Comparison of ENCODE assay signal across 20 cellular contexts in the genomic region with DNA sequence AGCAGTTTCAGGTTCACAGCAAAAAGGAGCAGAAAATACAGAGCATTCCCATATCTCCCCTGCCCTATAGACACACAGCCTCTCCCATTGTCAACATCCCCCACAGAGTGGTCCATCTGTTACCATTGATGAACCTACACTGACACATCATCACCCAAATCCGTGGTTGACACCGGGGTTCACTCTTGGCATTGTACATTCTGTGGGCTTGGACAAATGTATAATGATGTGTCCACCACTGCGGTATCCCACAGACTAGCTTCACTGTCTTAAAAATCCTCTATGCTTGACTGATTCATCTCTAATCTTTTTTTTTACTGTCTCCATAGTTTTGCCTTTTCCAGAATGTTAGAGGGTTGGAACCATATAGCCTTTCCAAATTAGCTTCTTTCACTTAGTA.
DNase-seq lines count a peak whose midpoint lies in the region; ATAC-seq and TF ChIP-seq lines count a peak whose summit lies in the region.
"Had no signal": no experiment of that assay in that cellular context is flagged by ENCODE, and none has a peak within 500 bp of the region (broad histone marks: within the 10 kb centered on the region; RNA-seq: fewer than 3 reads in every experiment).

No MANE protein-coding gene starts in this region.

- H4K20me1 ChIP-seq in smooth muscle cell (ENCODE audit: low read depth), result no peaks in the 10 kb centered on the region
- H4K20me1 ChIP-seq: BLaER1 had no signal

- H3K4me3 ChIP-seq in smooth muscle cell, result no peak overlapping the region
- H3K4me3 ChIP-seq: BLaER1, GM12878, MG63, SJSA1 had no signal

- H3K4me1 Mint-ChIP-seq in brain, result peaks cover 20% of the 10 kb centered on the region
- H3K4me1 Mint-ChIP-seq in mesothelial cell of epicardium, result peaks cover 46% of the 10 kb centered on the region
- peaks cover 50% of the 10 kb centered on the region for H3K4me1 Mint-ChIP-seq in type B pancreatic cell (ENCODE audit: unreplicated experiment)

- DNase-seq in M059J (ENCODE audit: low read depth) (peak; percentile 73), mesothelial cell of epicardium (ENCODE audit: low spot score in 2 of 2, unreplicated experiment in 2 of 2) (no peak), smooth muscle cell (lab: John Stamatoyannopoulos, UW; ENCODE audit: unreplicated experiment) (no peak), type B pancreatic cell (ENCODE audit: extremely low spot score, unreplicated experiment) (no peak), NCI-H1436 (lab: John Stamatoyannopoulos, UW) (no peak)
- DNase-seq: CD8-positive, alpha-beta memory T cell; DMS79 treated with DMSO at 0.1 percent for 48 hours; HFFc6; NCI-H1092 treated with DMSO at 0.1 percent for 48 hours; NCI-H1694; NCI-H524; RPMI8226 had no signal

- no peaks in the 10 kb centered on the region for H3K36me3 Mint-ChIP-seq in brain
- no peaks in the 10 kb centered on the region for H3K36me3 Mint-ChIP-seq in mesothelial cell of epicardium
- H3K36me3 Mint-ChIP-seq in type B pancreatic cell, result no peaks in the 10 kb centered on the region

- peak overlapping the region; percentile 71 for H3K4me2 ChIP-seq in smooth muscle cell
- H3K4me2 ChIP-seq: KMS-11 had no signal

- peaks cover 6% of the 10 kb centered on the region for H3K27me3 Mint-ChIP-seq in brain
- H3K27me3 Mint-ChIP-seq in mesothelial cell of epicardium (ENCODE audit: low read depth), result no peaks in the 10 kb centered on the region
- H3K27me3 Mint-ChIP-seq in type B pancreatic cell, result no peaks in the 10 kb centered on the region

- H3K9ac ChIP-seq in smooth muscle cell (ENCODE audit: low read depth), result peak overlapping the region; percentile 17
- H3K9ac ChIP-seq: BLaER1, KMS-11 had no signal

- no peaks in the 10 kb centered on the region for H3K27me3 ChIP-seq in smooth muscle cell (ENCODE audit: low read depth)
- H3K27me3 ChIP-seq: BLaER1, MG63, SJSA1 had no signal

- peak overlapping the region; percentile 81 for H3K27ac ChIP-seq in smooth muscle cell (ENCODE audit: low read depth)
- H3K27ac ChIP-seq: BLaER1, KMS-11, SJSA1 had no signal

- peak overlapping the region in 4 of 5 experiments; percentile 27 to 98 (median 92) for H3K27ac Mint-ChIP-seq in brain
- peak overlapping the region; percentile 92 for H3K27ac Mint-ChIP-seq in mesothelial cell of epicardium
- H3K27ac Mint-ChIP-seq in type B pancreatic cell, result no peak overlapping the region
- H3K27ac Mint-ChIP-seq: HFFc6 had no signal

- ATAC-seq in HG02798 (IDR thresholded peaks at IDR 0.05; ENCODE audit: poor library complexity, unreplicated experiment) (no peak), GM18498 (IDR thresholded peaks at IDR 0.05; ENCODE audit: unreplicated experiment) (no peak)
- ATAC-seq: GM12878 had no signal

- no peaks in the 10 kb centered on the region for H3F3A ChIP-seq in smooth muscle cell (ENCODE audit: low read depth)

- no peak overlapping the region for H3K4me3 Mint-ChIP-seq in brain
- no peak overlapping the region for H3K4me3 Mint-ChIP-seq in mesothelial cell of epicardium
- no peak overlapping the region for H3K4me3 Mint-ChIP-seq in type B pancreatic cell
- H3K4me3 Mint-ChIP-seq: CD8-positive, alpha-beta memory T cell had no signal

- no peaks in the 10 kb centered on the region for H3K36me3 ChIP-seq in smooth muscle cell (ENCODE audit: low read depth)
- H3K36me3 ChIP-seq: BLaER1, MG63, SJSA1 had no signal

- 54% methylated on average over 3 of the region's 3 CpGs for WGBS in smooth muscle cell (ENCODE audit: low lambda C conversion rate)

- no peaks in the 10 kb centered on the region for H3K79me2 ChIP-seq in smooth muscle cell (ENCODE audit: low read depth)

- peaks cover 8% of the 10 kb centered on the region for H3K4me1 ChIP-seq in smooth muscle cell (ENCODE audit: low read depth)

- no peak overlapping the region for H2AFZ ChIP-seq in smooth muscle cell (ENCODE audit: low read depth)

- no peaks in the 10 kb centered on the region for H3K9me3 ChIP-seq in smooth muscle cell (replicated peaks; ENCODE audit: low read depth)
- H3K9me3 ChIP-seq: MG63, SJSA1 had no signal

- TF ChIP-seq CTCF in brain (conservative IDR thresholded peaks at IDR 0.05) (no peak), mesothelial cell of epicardium (IDR thresholded peaks at IDR 0.05; ENCODE audit: unreplicated experiment) (no peak), smooth muscle cell (IDR thresholded peaks at IDR 0.05; ENCODE audit: borderline replicate concordance, insufficient read depth, poor library complexity, severe bottlenecking) (no peak), type B pancreatic cell (conservative IDR thresholded peaks at IDR 0.05) (no peak)

- H3K9me3 Mint-ChIP-seq in brain, result peaks cover 0 to 9% (median 5%) of the 10 kb centered on the region in 5 experiments
- peaks cover under 1% of the 10 kb centered on the region for H3K9me3 Mint-ChIP-seq in mesothelial cell of epicardium
- no peaks in the 10 kb centered on the region for H3K9me3 Mint-ChIP-seq in type B pancreatic cell
- H3K9me3 Mint-ChIP-seq: HFFc6 had no signal
